In the genomic region with DNA sequence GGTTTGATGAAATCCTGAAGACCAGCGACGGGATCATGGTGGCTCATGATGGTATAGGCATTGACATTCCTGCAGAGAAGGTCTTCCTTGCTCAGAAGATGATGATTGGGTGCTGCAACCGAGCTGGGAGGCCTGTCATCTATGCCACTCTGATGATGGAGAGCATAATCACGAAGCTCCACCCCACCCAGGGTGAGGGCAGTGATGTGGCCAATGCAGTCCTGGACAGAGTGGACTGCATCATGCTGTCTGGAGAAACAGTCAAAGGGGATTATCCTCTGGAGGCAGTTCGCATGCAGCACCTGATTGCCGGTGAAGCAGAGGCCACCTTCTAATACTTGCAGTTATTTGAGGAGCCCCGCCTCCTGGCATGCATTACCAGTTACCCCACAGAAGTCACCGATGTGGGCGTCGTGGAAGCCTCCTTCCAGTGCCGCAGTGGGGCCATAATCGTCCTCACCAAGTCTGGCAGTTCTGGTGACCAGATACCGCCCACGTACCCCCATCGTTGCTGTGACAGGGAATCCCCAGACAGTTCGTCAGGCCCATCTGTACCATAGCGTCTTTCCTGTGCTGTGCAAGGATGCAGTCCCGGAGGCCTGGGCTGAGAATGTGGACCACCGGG, we compare ENCODE assay signal across 3 cellular contexts.
"Had no signal": no experiment of that assay in that cellular context is flagged by ENCODE, and none has a peak within 500 bp of the region (broad histone marks: within the 10 kb centered on the region; RNA-seq: fewer than 3 reads in every experiment).

No MANE protein-coding gene starts in this region.

- DNase-seq: GDM1, GF-D8 had no signal

- H3K4me3 ChIP-seq: GM12878 had no signal

- ATAC-seq: GM12878 had no signal
